Comparison of ENCODE assay signal across 7 cellular contexts in the genomic region with DNA sequence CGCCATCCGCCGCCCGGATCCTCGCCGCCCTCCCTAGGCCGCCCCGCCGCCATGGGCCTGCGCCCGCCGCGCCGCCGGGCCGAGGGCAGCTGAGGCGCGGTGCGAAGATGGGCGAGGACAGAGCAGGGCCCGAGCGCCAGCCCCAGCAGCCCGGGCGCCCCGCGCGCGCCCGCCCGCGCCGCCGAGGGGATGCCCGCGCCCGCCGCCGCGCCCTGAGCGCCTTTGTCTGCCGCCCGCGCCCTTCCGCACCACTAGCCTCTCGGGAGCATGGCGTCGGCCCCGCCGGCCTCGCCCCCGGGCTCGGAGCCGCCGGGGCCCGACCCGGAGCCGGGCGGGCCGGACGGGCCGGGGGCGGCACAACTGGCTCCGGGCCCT. TPM values are rescaled to one million over a fixed set of nuclear protein-coding genes. Genes with fewer than 3 reads are reported as not detected.
A peak's percentile ranks its signal among the peaks of the same experiment; 100 is the strongest.
DNase-seq lines count a peak whose midpoint lies in the region; ATAC-seq and TF ChIP-seq lines count a peak whose summit lies in the region.

No MANE protein-coding gene starts in this region.

- peak; percentile 17 for ATAC-seq in GM18858 (IDR thresholded peaks at IDR 0.05; ENCODE audit: unreplicated experiment)

- H3K36me3 Mint-ChIP-seq in HFFc6 (ENCODE audit: low read depth): no peaks in the 10 kb centered on the region
- peaks cover 21% of the 10 kb centered on the region for H3K36me3 Mint-ChIP-seq in endodermal cell (ENCODE audit: low read depth)

- H3K27me3 Mint-ChIP-seq in HFFc6 (ENCODE audit: insufficient read depth) (no peaks in the 10 kb centered on the region), endodermal cell (ENCODE audit: insufficient read depth) (peaks cover 34% of the 10 kb centered on the region)

- H3K4me3 Mint-ChIP-seq in HFFc6: peak overlapping the region; percentile 84; the same call in 1 of the 2 replicates
- peak overlapping the region; percentile 60 for H3K4me3 Mint-ChIP-seq in endodermal cell

- WGBS in endodermal cell (ENCODE audit: insufficient coverage in 1 of 2, insufficient read length in 1 of 2), 2 experiments: 0% methylated on average over 16 to 63 of the region's 63 CpGs

- DNase-seq in HFFc6 (no peak), RWPE1 (ENCODE audit: low spot score) (peak; percentile 19), endodermal cell (no peak), osteoblast (ENCODE audit: insufficient read length, low spot score, missing footprints) (no peak), 8988T (no peak), amygdala (lab: John Stamatoyannopoulos, UW) (no peak)

- H3K27me3 ChIP-seq in endodermal cell (ENCODE audit: control insufficient read depth, insufficient read depth, low read length, poor library complexity, severe bottlenecking) (peaks cover 26% of the 10 kb centered on the region), osteoblast (ENCODE audit: insufficient read depth, low read length) (no peaks in the 10 kb centered on the region)

- H3K27ac Mint-ChIP-seq in HFFc6: no peak overlapping the region
- no peak overlapping the region for H3K27ac Mint-ChIP-seq in endodermal cell

- peaks cover 12% of the 10 kb centered on the region for H3K36me3 ChIP-seq in endodermal cell (ENCODE audit: control insufficient read depth, insufficient read depth, low read length)
- H3K36me3 ChIP-seq in osteoblast (ENCODE audit: insufficient read depth, low read length): no peaks in the 10 kb centered on the region

- H3K9me3 Mint-ChIP-seq in HFFc6 (no peaks in the 10 kb centered on the region), endodermal cell (no peaks in the 10 kb centered on the region)

- TF ChIP-seq CTCF in HFFc6 (IDR thresholded peaks at IDR 0.05) (no peak), RWPE1 (conservative IDR thresholded peaks at IDR 0.05; ENCODE audit: low read depth) (no peak), endodermal cell (conservative IDR thresholded peaks at IDR 0.05) (no peak), osteoblast (IDR thresholded peaks at IDR 0.05; ENCODE audit: extremely low read depth, low read depth, low read length) (no peak)

- H3K4me1 Mint-ChIP-seq in HFFc6 (ENCODE audit: low read depth): peaks cover 38% of the 10 kb centered on the region
- peaks cover 16% of the 10 kb centered on the region for H3K4me1 Mint-ChIP-seq in endodermal cell

- H3K4me2 ChIP-seq in osteoblast (ENCODE audit: insufficient read depth, low read length): peak overlapping the region; percentile 84

- H3K9me3 ChIP-seq in endodermal cell (ENCODE audit: control insufficient read depth, low read length): no peaks in the 10 kb centered on the region
- no peaks in the 10 kb centered on the region for H3K9me3 ChIP-seq in osteoblast (ENCODE audit: low read depth, low read length)

- H3K79me2 ChIP-seq in osteoblast (ENCODE audit: insufficient read depth, low read length): peaks cover 43% of the 10 kb centered on the region

- H2AFZ ChIP-seq in osteoblast (ENCODE audit: low read length): no peak overlapping the region

- POLR2A ChIA-PET in RWPE1 (lab: Yijun Ruan, JAX; ENCODE audit: low non-redundant PET): interaction anchor here (0.6 kb wide), 1 partner anchor 1624 kb away, joined by 3 read pairs; no protein-coding TSS in a partner anchor

- H3K9ac ChIP-seq in endodermal cell (ENCODE audit: extremely low read depth, low read length, poor library complexity, severe bottlenecking): no peak overlapping the region

- H3K4me1 ChIP-seq in endodermal cell (ENCODE audit: control insufficient read depth, insufficient read depth, low read length) (peaks cover 4% of the 10 kb centered on the region), osteoblast (ENCODE audit: insufficient read depth, low read length) (peaks cover 30% of the 10 kb centered on the region)

- CTCF ChIA-PET in RWPE1 (lab: Yijun Ruan, JAX): interaction anchor here (0.5 to 1.2 kb wide), 4 partner anchors 23 to 132 kb away, joined by 3 to 5 read pairs (median 4); a partner anchor contains a TSS

- no peak overlapping the region for H3K4me3 ChIP-seq in endodermal cell (ENCODE audit: low read length)
- H3K4me3 ChIP-seq in osteoblast (ENCODE audit: insufficient read depth, low read length): peak overlapping the region; percentile 86

- H3K27ac ChIP-seq in RWPE1 (peak overlapping the region; percentile 100), endodermal cell (ENCODE audit: low read depth, low read length) (peak overlapping the region; percentile 73), osteoblast (ENCODE audit: low read depth, low read length) (peak overlapping the region; percentile 91)

- H4K20me1 ChIP-seq in osteoblast (ENCODE audit: insufficient read depth, low read length): peaks cover 27% of the 10 kb centered on the region

RNA-seq across cellular contexts. Expression of a gene that starts 0.3 kb away (rescaled TPM):
- total RNA-seq in HFFc6 (2021; fragmentation: NEBNext Ultra II Directional; extraction: Animal tissue kit (Norgen Biotek cat#: 25700)): 10 to 100 TPM; 30.3 to 36.9 (median 33.9) TPM
- total RNA-seq in endodermal cell (10 to 100 TPM; 62.7 to 68.9 TPM), osteoblast (22.7 and 25.3 TPM in 2 replicates)
- polyA plus RNA-seq in endodermal cell (2013, experiment 1 of 2): 34.8 TPM
- polyA plus RNA-seq in endodermal cell (2013, experiment 2 of 2): 35.1 TPM

RNA-seq across cellular contexts. Expression of a gene that starts 24.0 kb away (rescaled TPM):
- 10 to 100 TPM; 14.0 to 20.3 (median 16.0) TPM for total RNA-seq in HFFc6 (2021; fragmentation: NEBNext Ultra II Directional; extraction: Animal tissue kit (Norgen Biotek cat#: 25700))
- 10 to 100 TPM; 31.8 to 43.5 TPM for total RNA-seq in endodermal cell
- 24.9 TPM for polyA plus RNA-seq in endodermal cell (2013, experiment 1 of 2)
- 23.0 TPM for polyA plus RNA-seq in endodermal cell (2013, experiment 2 of 2)
- total RNA-seq in osteoblast: 18.1 and 24.5 TPM in 2 replicates

RNA-seq across cellular contexts. Expression of a gene that starts 28.7 kb away (rescaled TPM):
- 100 to 1,000 TPM; 153 to 276 (median 158) TPM for total RNA-seq in HFFc6 (2021; fragmentation: NEBNext Ultra II Directional; extraction: Animal tissue kit (Norgen Biotek cat#: 25700))
- total RNA-seq in endodermal cell (100 to 1,000 TPM; 274 to 350 TPM), osteoblast (77.2 and 83.6 TPM in 2 replicates)
- 292 TPM for polyA plus RNA-seq in endodermal cell (2013, experiment 1 of 2)
- 276 TPM for polyA plus RNA-seq in endodermal cell (2013, experiment 2 of 2)

RNA-seq across cellular contexts. Expression of a gene that starts 43.9 kb away (rescaled TPM):
- 10 to 100 TPM; 50.6 to 69.7 (median 59.7) TPM for total RNA-seq in HFFc6 (2021; fragmentation: NEBNext Ultra II Directional; extraction: Animal tissue kit (Norgen Biotek cat#: 25700))
- total RNA-seq in endodermal cell: 100 to 1,000 TPM; 104 to 115 TPM
- polyA plus RNA-seq in endodermal cell (2013, experiment 1 of 2): 50.8 TPM
- polyA plus RNA-seq in endodermal cell (2013, experiment 2 of 2): 45.1 TPM
- 40.1 and 54.3 TPM in 2 replicates for total RNA-seq in osteoblast

RNA-seq across cellular contexts. Expression of a gene that starts 55.4 kb away (rescaled TPM):
- total RNA-seq in HFFc6 (2021; fragmentation: NEBNext Ultra II Directional; extraction: Animal tissue kit (Norgen Biotek cat#: 25700)): 100 to 1,000 TPM; 105 to 131 (median 129) TPM
- 100 to 1,000 TPM; 137 to 138 TPM for total RNA-seq in endodermal cell
- 84.7 TPM for polyA plus RNA-seq in endodermal cell (2013, experiment 1 of 2)
- polyA plus RNA-seq in endodermal cell (2013, experiment 2 of 2): 79.2 TPM
- total RNA-seq in osteoblast: 50.7 and 55.4 TPM in 2 replicates
